ENCODE assay signal across 8 cellular contexts in the genomic region with DNA sequence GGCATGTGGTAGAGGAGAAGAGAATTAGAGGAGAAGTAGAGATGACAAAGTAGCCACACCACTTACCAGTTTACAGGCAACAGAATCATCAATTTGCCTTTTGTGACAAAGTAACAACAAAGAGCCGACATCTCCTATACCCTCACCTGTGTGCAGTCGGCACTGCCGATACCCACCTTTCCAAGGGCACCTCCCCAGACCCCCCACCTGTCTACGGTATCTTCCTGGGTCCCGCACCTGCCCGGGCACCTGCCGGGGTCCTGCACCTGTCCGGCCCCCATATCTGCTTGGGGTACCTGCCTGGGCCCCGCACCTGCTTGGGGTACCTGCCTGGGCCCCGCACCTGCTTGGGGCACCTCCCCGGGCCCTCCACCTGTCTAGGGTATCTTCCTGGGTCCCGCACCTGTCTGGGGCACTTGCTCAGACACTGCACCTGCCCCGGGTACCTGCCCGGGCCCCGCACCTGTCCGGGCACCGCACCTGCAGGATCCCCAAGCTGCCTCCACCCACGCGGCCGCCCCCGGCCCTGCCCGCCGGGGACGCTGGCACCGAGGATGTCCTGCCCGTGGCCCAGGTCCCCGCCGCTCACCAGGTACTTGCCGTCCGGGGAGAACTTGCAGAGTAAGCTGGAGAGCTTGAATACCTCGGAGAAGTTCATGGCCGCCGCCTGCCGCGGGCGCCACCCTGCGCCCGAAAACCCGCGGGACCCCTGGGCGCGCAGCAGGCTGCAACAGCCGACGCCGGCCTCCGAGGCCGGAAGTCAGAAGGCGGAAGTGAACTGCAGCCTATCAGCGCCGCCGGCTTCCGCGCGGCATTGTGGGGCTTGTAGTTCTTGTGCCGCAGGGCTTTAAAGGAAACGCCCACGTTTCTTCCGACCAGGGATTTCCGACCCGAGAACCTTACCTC. TPM values are rescaled to one million over a fixed set of nuclear protein-coding genes. Genes with fewer than 3 reads are reported as not detected.
DNase-seq lines count a peak whose midpoint lies in the region; ATAC-seq and TF ChIP-seq lines count a peak whose summit lies in the region.

A gene with protein sequence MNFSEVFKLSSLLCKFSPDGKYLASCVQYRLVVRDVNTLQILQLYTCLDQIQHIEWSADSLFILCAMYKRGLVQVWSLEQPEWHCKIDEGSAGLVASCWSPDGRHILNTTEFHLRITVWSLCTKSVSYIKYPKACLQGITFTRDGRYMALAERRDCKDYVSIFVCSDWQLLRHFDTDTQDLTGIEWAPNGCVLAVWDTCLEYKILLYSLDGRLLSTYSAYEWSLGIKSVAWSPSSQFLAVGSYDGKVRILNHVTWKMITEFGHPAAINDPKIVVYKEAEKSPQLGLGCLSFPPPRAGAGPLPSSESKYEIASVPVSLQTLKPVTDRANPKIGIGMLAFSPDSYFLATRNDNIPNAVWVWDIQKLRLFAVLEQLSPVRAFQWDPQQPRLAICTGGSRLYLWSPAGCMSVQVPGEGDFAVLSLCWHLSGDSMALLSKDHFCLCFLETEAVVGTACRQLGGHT (minus strand): TSS at position 762 of the 906 bp plus-strand sequence. CDS start 104 bp downstream, at position 658.

- H3K4me3 ChIP-seq in DND-41 (ENCODE audit: low read depth in 1 of 2, low read length in 2 of 2) (peak within 1 kb of the TSS; percentile 81 to 88), fibroblast of mammary gland (ENCODE audit: control insufficient read depth, low read depth, low read length) (peak within 1 kb of the TSS; percentile 67)
- peak within 1 kb of the TSS; percentile 69 for H3K4me3 ChIP-seq in Jurkat, Clone E6-1 (ENCODE audit: low read length)

- H3K4me2 ChIP-seq in DND-41 (ENCODE audit: insufficient read depth, low read length): peak within 1 kb of the TSS; percentile 75

- peak within 1 kb of the TSS; percentile 90 for H3K9ac ChIP-seq in DND-41 (ENCODE audit: low read depth, low read length)

- DNase-seq in DND-41: peak; percentile 91
- DNase-seq in Jurkat, Clone E6-1 (ENCODE audit: low read depth, low spot score): peak; percentile 86
- DNase-seq in RPMI7951 (ENCODE audit: low read depth): peak; percentile 88
- DNase-seq in activated T-helper 1 cell treated with anti-CD3 and anti-CD28 coated beads, Interleukin-12 subunit alpha, Interleukin-12 subunit beta, Interleukin-2, Interleukin-4 antibody, amounts not matched to agents 30 ng/mL and 10 ng/mL and 1 ng/mL, durations not matched to agents 14 hours and 24 hours and 36 hours (ENCODE audit: low spot score): peak; percentile 86
- DNase-seq in fibroblast of mammary gland (ENCODE audit: low read depth): peak; percentile 87
- DNase-seq in naive thymus-derived CD8-positive, alpha-beta T cell: peak; percentile 80 to 94 (median 86)
- DNase-seq in stimulated activated naive B cell treated with anti-CD40 and anti-IgM and Interleukin-4, amounts not matched to agents 10 μg/mL and 1 μg/mL and 100 μg/mL, for 72 hours: peak; percentile 90

- POLR2A ChIA-PET in naive thymus-derived CD8-positive, alpha-beta T cell (lab: Charles Lee): interaction anchor here (0.9 to 1.4 kb wide), 4 partner anchors 11 to 28 kb away, joined by 3 to 6 read pairs (median 3); no protein-coding TSS in a partner anchor

- H4K20me1 ChIP-seq in DND-41 (ENCODE audit: insufficient read depth, low read length): peaks cover 8% of the 10 kb centered on the region; the same call in 1 of the 2 replicates

- peaks cover 81% of the 10 kb centered on the region for H3K79me2 ChIP-seq in DND-41 (ENCODE audit: insufficient read depth, low read length)

- peak within 1 kb of the TSS; percentile 58 for H3K27ac Mint-ChIP-seq in activated T-helper 1 cell treated with anti-CD3 and anti-CD28 coated beads, Interleukin-12 subunit alpha, Interleukin-12 subunit beta, Interleukin-2, Interleukin-4 antibody, amounts not matched to agents 30 ng/mL and 10 ng/mL and 1 ng/mL, durations not matched to agents 14 hours and 24 hours and 36 hours
- H3K27ac Mint-ChIP-seq in naive thymus-derived CD8-positive, alpha-beta T cell: peak within 1 kb of the TSS in 8 of 10 donors; percentile 19 to 89 (median 61)
- peak within 1 kb of the TSS; percentile 62 for H3K27ac Mint-ChIP-seq in stimulated activated naive B cell treated with anti-CD40 and anti-IgM and Interleukin-4, amounts not matched to agents 10 μg/mL and 1 μg/mL and 100 μg/mL, for 72 hours

- ATAC-seq in DND-41 (ENCODE audit: insufficient read depth, low read depth): peak; percentile 92
- ATAC-seq in GM21619 (IDR thresholded peaks at IDR 0.05; ENCODE audit: unreplicated experiment): peak; percentile 85
- peak; percentile 96 to 99 for ATAC-seq in naive thymus-derived CD8-positive, alpha-beta T cell
- ATAC-seq in stimulated activated naive B cell treated with anti-CD40 and anti-IgM and Interleukin-4, amounts not matched to agents 10 μg/mL and 1 μg/mL and 100 μg/mL, for 72 hours (replicated peaks): peak; percentile 98 to 99

- H3K36me3 ChIP-seq in DND-41 (ENCODE audit: insufficient read depth, low read length): peaks cover 42% of the 10 kb centered on the region

- intact Hi-C loops in activated T-helper 1 cell treated with anti-CD3 and anti-CD28 coated beads, Interleukin-12 subunit alpha, Interleukin-12 subunit beta, Interleukin-2, Interleukin-4 antibody, amounts not matched to agents 30 ng/mL and 10 ng/mL and 1 ng/mL, durations not matched to agents 14 hours and 24 hours and 36 hours (cut with micrococcal nuclease): loop anchor here (1.0 to 2.0 kb wide), 5 partner anchors 25 to 251 kb away; a partner anchor contains a TSS

- no peaks in the 10 kb centered on the region for H3K27me3 ChIP-seq in DND-41 (ENCODE audit: insufficient read depth, low read length, poor library complexity)

- H3K9me3 Mint-ChIP-seq in activated T-helper 1 cell treated with anti-CD3 and anti-CD28 coated beads, Interleukin-12 subunit alpha, Interleukin-12 subunit beta, Interleukin-2, Interleukin-4 antibody, amounts not matched to agents 30 ng/mL and 10 ng/mL and 1 ng/mL, durations not matched to agents 14 hours and 24 hours and 36 hours: no peaks in the 10 kb centered on the region
- H3K9me3 Mint-ChIP-seq in naive thymus-derived CD8-positive, alpha-beta T cell: no peaks in the 10 kb centered on the region
- H3K9me3 Mint-ChIP-seq in stimulated activated naive B cell treated with anti-CD40 and anti-IgM and Interleukin-4, amounts not matched to agents 10 μg/mL and 1 μg/mL and 100 μg/mL, for 72 hours: no peaks in the 10 kb centered on the region

- peaks cover 25% of the 10 kb centered on the region for H3K27me3 Mint-ChIP-seq in activated T-helper 1 cell treated with anti-CD3 and anti-CD28 coated beads, Interleukin-12 subunit alpha, Interleukin-12 subunit beta, Interleukin-2, Interleukin-4 antibody, amounts not matched to agents 30 ng/mL and 10 ng/mL and 1 ng/mL, durations not matched to agents 14 hours and 24 hours and 36 hours (ENCODE audit: insufficient read depth)
- H3K27me3 Mint-ChIP-seq in naive thymus-derived CD8-positive, alpha-beta T cell: peaks cover 16 to 30% (median 20%) of the 10 kb centered on the region in 5 donors
- peaks cover 22 to 35% of the 10 kb centered on the region in 2 donors for H3K27me3 Mint-ChIP-seq in stimulated activated naive B cell treated with anti-CD40 and anti-IgM and Interleukin-4, amounts not matched to agents 10 μg/mL and 1 μg/mL and 100 μg/mL, for 72 hours

- H3K9me3 ChIP-seq in DND-41 (ENCODE audit: insufficient read depth, low read length, severe bottlenecking): no peaks in the 10 kb centered on the region

- peaks cover 10% of the 10 kb centered on the region for H3K36me3 Mint-ChIP-seq in activated T-helper 1 cell treated with anti-CD3 and anti-CD28 coated beads, Interleukin-12 subunit alpha, Interleukin-12 subunit beta, Interleukin-2, Interleukin-4 antibody, amounts not matched to agents 30 ng/mL and 10 ng/mL and 1 ng/mL, durations not matched to agents 14 hours and 24 hours and 36 hours (ENCODE audit: low read depth)
- H3K36me3 Mint-ChIP-seq in naive thymus-derived CD8-positive, alpha-beta T cell: peaks cover 0 to 26% (median 12%) of the 10 kb centered on the region in 3 donors
- H3K36me3 Mint-ChIP-seq in stimulated activated naive B cell treated with anti-CD40 and anti-IgM and Interleukin-4, amounts not matched to agents 10 μg/mL and 1 μg/mL and 100 μg/mL, for 72 hours: peaks cover 7 to 12% of the 10 kb centered on the region in 2 donors

- peak within 1 kb of the TSS; percentile 70 for H3K27ac ChIP-seq in DND-41 (ENCODE audit: low read length)

- TF ChIP-seq CTCF in DND-41 (IDR thresholded peaks at IDR 0.05; ENCODE audit: borderline replicate concordance, extremely low read depth, low read length, poor library complexity, severe bottlenecking) (peak; percentile 51), fibroblast of mammary gland (conservative IDR thresholded peaks at IDR 0.05; ENCODE audit: control insufficient read depth, insufficient read depth, low read depth, low read length) (no peak)

- H2AFZ ChIP-seq in DND-41 (ENCODE audit: low read depth, low read length): peak within 1 kb of the TSS; percentile 92

- H3K4me1 ChIP-seq in DND-41 (ENCODE audit: insufficient read depth, low read length): peaks cover 54% of the 10 kb centered on the region

- H3K4me1 Mint-ChIP-seq in activated T-helper 1 cell treated with anti-CD3 and anti-CD28 coated beads, Interleukin-12 subunit alpha, Interleukin-12 subunit beta, Interleukin-2, Interleukin-4 antibody, amounts not matched to agents 30 ng/mL and 10 ng/mL and 1 ng/mL, durations not matched to agents 14 hours and 24 hours and 36 hours (ENCODE audit: low read depth): peaks cover 23% of the 10 kb centered on the region
- peaks cover 7 to 42% (median 27%) of the 10 kb centered on the region in 4 donors for H3K4me1 Mint-ChIP-seq in naive thymus-derived CD8-positive, alpha-beta T cell
- H3K4me1 Mint-ChIP-seq in stimulated activated naive B cell treated with anti-CD40 and anti-IgM and Interleukin-4, amounts not matched to agents 10 μg/mL and 1 μg/mL and 100 μg/mL, for 72 hours: peaks cover 10 to 47% of the 10 kb centered on the region in 2 donors

- peak within 1 kb of the TSS; percentile 84 for H3K4me3 Mint-ChIP-seq in activated T-helper 1 cell treated with anti-CD3 and anti-CD28 coated beads, Interleukin-12 subunit alpha, Interleukin-12 subunit beta, Interleukin-2, Interleukin-4 antibody, amounts not matched to agents 30 ng/mL and 10 ng/mL and 1 ng/mL, durations not matched to agents 14 hours and 24 hours and 36 hours
- H3K4me3 Mint-ChIP-seq in naive thymus-derived CD8-positive, alpha-beta T cell: peak within 1 kb of the TSS; percentile 76 to 90 (median 85)
- peak within 1 kb of the TSS; percentile 80 to 90 for H3K4me3 Mint-ChIP-seq in stimulated activated naive B cell treated with anti-CD40 and anti-IgM and Interleukin-4, amounts not matched to agents 10 μg/mL and 1 μg/mL and 100 μg/mL, for 72 hours

RNA-seq across cellular contexts. Expression of the gene that starts here (rescaled TPM):
- 71.2 TPM for polyA plus RNA-seq in Jurkat, Clone E6-1 (2012; ENCODE audit: insufficient read depth, insufficient read length)
- total RNA-seq in RPMI7951 (2014; rRNA removed; shearing (Covaris generic)): 17.6 and 21.1 TPM in 2 replicates
- 44.9 and 45.5 TPM in 2 replicates for total RNA-seq in activated T-helper 1 cell treated with anti-CD3 and anti-CD28 coated beads, Interleukin-12 subunit alpha, Interleukin-12 subunit beta, Interleukin-2, Interleukin-4 antibody, amounts not matched to agents 30 ng/mL and 10 ng/mL and 1 ng/mL, durations not matched to agents 14 hours and 24 hours and 36 hours
- 10 to 100 TPM; 37.4 to 46.8 TPM for total RNA-seq in naive thymus-derived CD8-positive, alpha-beta T cell
- polyA plus RNA-seq in naive thymus-derived CD8-positive, alpha-beta T cell: 10 to 100 TPM; 26.3 to 32.1 (median 26.4) TPM

Comparison
In these comparisons a context has a peak if more than half of its experiments do, and no peak if none do; other contexts are left out.
1. Peak in every context shown above with its lines: DNase-seq, ATAC-seq, H3K4me3 ChIP-seq and H3K27ac ChIP-seq.